In genomic region chr2:179580378-179581146, GRCh38 we compare ENCODE assay signal across 1 cellular context.
TF ChIP-seq lines count a peak whose summit lies in the region.

No MANE protein-coding gene starts in this region.

TF ChIP-seq in HepG2, 621 proteins besides CTCF, POLR2A, EP300 and RAD21 (continued from another document and continues in another):
- no peak for TF ChIP-seq ZBTB37 (CRISPR knock-in tag; IDR thresholded peaks at IDR 0.05)
- no peak for TF ChIP-seq ESRRA (CRISPR knock-in tag; IDR thresholded peaks at IDR 0.05; ENCODE audit: low read depth)
- no peak for TF ChIP-seq CREM (IDR thresholded peaks at IDR 0.05)
- no peak for TF ChIP-seq CREM (CRISPR knock-in tag; IDR thresholded peaks at IDR 0.05)
- TF ChIP-seq E2F2 (CRISPR knock-in tag; IDR thresholded peaks at IDR 0.05; ENCODE audit: borderline replicate concordance) = no peak
- TF ChIP-seq POGZ (CRISPR knock-in tag; IDR thresholded peaks at IDR 0.05) = peak; percentile 87
- TF ChIP-seq MED13 (CRISPR knock-in tag; IDR thresholded peaks at IDR 0.05) = no peak; the same call in 1 of the 2 replicates
- TF ChIP-seq MATR3 (CRISPR knock-in tag; IDR thresholded peaks at IDR 0.05) = no peak
- no peak for TF ChIP-seq SMAD3 (CRISPR knock-in tag; IDR thresholded peaks at IDR 0.05)
- TF ChIP-seq MAFG (CRISPR knock-in tag; IDR thresholded peaks at IDR 0.05) = no peak
- no peak for TF ChIP-seq ZBTB44 (CRISPR knock-in tag; IDR thresholded peaks at IDR 0.05)
- no peak; the same call in 1 of the 2 replicates for TF ChIP-seq ZNF580 (CRISPR knock-in tag; IDR thresholded peaks at IDR 0.05; ENCODE audit: borderline replicate concordance, low read depth)
- no peak; the same call in 1 of the 2 replicates for TF ChIP-seq ZNF331 (CRISPR knock-in tag; IDR thresholded peaks at IDR 0.05)
- no peak for TF ChIP-seq ZFP37 (CRISPR knock-in tag; IDR thresholded peaks at IDR 0.05; ENCODE audit: borderline replicate concordance)
- no peak for TF ChIP-seq ATF5 (CRISPR knock-in tag; IDR thresholded peaks at IDR 0.05; ENCODE audit: low read depth)
- TF ChIP-seq GTF2F1 (IDR thresholded peaks at IDR 0.05; ENCODE audit: low read length) = no peak
- TF ChIP-seq MYPOP (CRISPR knock-in tag; IDR thresholded peaks at IDR 0.05) = no peak
- TF ChIP-seq ZNF329 (CRISPR knock-in tag; IDR thresholded peaks at IDR 0.05; ENCODE audit: low read depth) = no peak
- TF ChIP-seq ZNF691 (CRISPR knock-in tag; IDR thresholded peaks at IDR 0.05; ENCODE audit: borderline replicate concordance, low read depth) = no peak
- TF ChIP-seq STAG1 (CRISPR knock-in tag; IDR thresholded peaks at IDR 0.05) = peak; percentile 67
- no peak for TF ChIP-seq NONO (IDR thresholded peaks at IDR 0.05)
- no peak for TF ChIP-seq NONO (CRISPR knock-in tag; conservative IDR thresholded peaks at IDR 0.05)
- no peak for TF ChIP-seq HIC2 (CRISPR knock-in tag; IDR thresholded peaks at IDR 0.05; ENCODE audit: low read depth)
- no peak for TF ChIP-seq TP53 (CRISPR knock-in tag; conservative IDR thresholded peaks at IDR 0.05)
- TF ChIP-seq ZNF75D (CRISPR knock-in tag; IDR thresholded peaks at IDR 0.05; ENCODE audit: borderline replicate concordance) = no peak
- TF ChIP-seq SP1 (IDR thresholded peaks at IDR 0.05) = no peak
- TF ChIP-seq SP1 (CRISPR knock-in tag; IDR thresholded peaks at IDR 0.05) = no peak
- TF ChIP-seq HMGXB4 (CRISPR knock-in tag; IDR thresholded peaks at IDR 0.05; ENCODE audit: borderline replicate concordance in 1 of 2, low read depth in 1 of 2) = no peak
- TF ChIP-seq GFI1 (CRISPR knock-in tag; IDR thresholded peaks at IDR 0.05; ENCODE audit: borderline replicate concordance) = no peak
- peak; percentile 39; the same call in 1 of the 2 replicates for TF ChIP-seq THRA (CRISPR knock-in tag; IDR thresholded peaks at IDR 0.05; ENCODE audit: borderline replicate concordance)
- TF ChIP-seq CCDC6 (CRISPR knock-in tag; IDR thresholded peaks at IDR 0.05) = no peak
- no peak for TF ChIP-seq SNAPC4 (CRISPR knock-in tag; IDR thresholded peaks at IDR 0.05)
- peak; percentile 68 for TF ChIP-seq NCOA2 (CRISPR knock-in tag; IDR thresholded peaks at IDR 0.05)
- no peak for TF ChIP-seq CBX1 (IDR thresholded peaks at IDR 0.05; ENCODE audit: low read depth)
- peak; percentile 72 for TF ChIP-seq ZNF121 (CRISPR knock-in tag; IDR thresholded peaks at IDR 0.05)
- 0 out of 2 replicates have a peak, but pooled peaks have one; percentile 36 for TF ChIP-seq FOXO1 (CRISPR knock-in tag; IDR thresholded peaks at IDR 0.05)
- TF ChIP-seq PHF20 (CRISPR knock-in tag; IDR thresholded peaks at IDR 0.05) = no peak
- TF ChIP-seq CAMTA2 (CRISPR knock-in tag; IDR thresholded peaks at IDR 0.05; ENCODE audit: borderline replicate concordance) = no peak
- TF ChIP-seq GZF1 (CRISPR knock-in tag; IDR thresholded peaks at IDR 0.05) = no peak
- no peak for TF ChIP-seq HOXD1 (CRISPR knock-in tag; IDR thresholded peaks at IDR 0.05)
- TF ChIP-seq SAP130 (CRISPR knock-in tag; IDR thresholded peaks at IDR 0.05; ENCODE audit: low read depth) = peak; percentile 63
- no peak for TF ChIP-seq ZBTB1 (CRISPR knock-in tag; IDR thresholded peaks at IDR 0.05; ENCODE audit: borderline replicate concordance)
- TF ChIP-seq ZIK1 (CRISPR knock-in tag; IDR thresholded peaks at IDR 0.05; ENCODE audit: borderline replicate concordance, low read depth) = no peak
- no peak for TF ChIP-seq ZNF343 (CRISPR knock-in tag; IDR thresholded peaks at IDR 0.05)
- no peak for TF ChIP-seq ZNF335 (CRISPR knock-in tag; IDR thresholded peaks at IDR 0.05)
- TF ChIP-seq CEBPG (CRISPR knock-in tag; IDR thresholded peaks at IDR 0.05) = peak; percentile 23; the same call in 1 of the 2 replicates
- no peak for TF ChIP-seq MYC (CRISPR knock-in tag; IDR thresholded peaks at IDR 0.05; ENCODE audit: borderline replicate concordance)
- TF ChIP-seq ZNF720 (CRISPR knock-in tag; IDR thresholded peaks at IDR 0.05) = no peak
- TF ChIP-seq ZNF761 (CRISPR knock-in tag; conservative IDR thresholded peaks at IDR 0.05) = no peak
- TF ChIP-seq FOSL1 (CRISPR knock-in tag; IDR thresholded peaks at IDR 0.05; ENCODE audit: borderline replicate concordance) = no peak
- no peak for TF ChIP-seq TCF12 (IDR thresholded peaks at IDR 0.05)
- no peak for TF ChIP-seq TCF12 (CRISPR knock-in tag; IDR thresholded peaks at IDR 0.05)
- no peak; the same call in 1 of the 2 replicates for TF ChIP-seq KLF15 (CRISPR knock-in tag; IDR thresholded peaks at IDR 0.05; ENCODE audit: borderline replicate concordance)
- TF ChIP-seq DRAP1 (CRISPR knock-in tag; IDR thresholded peaks at IDR 0.05) = peak; percentile 57
- no peak for TF ChIP-seq ZNF317 (CRISPR knock-in tag; IDR thresholded peaks at IDR 0.05)
